ENCODE assay signal across 34 cellular contexts in the genomic region with DNA sequence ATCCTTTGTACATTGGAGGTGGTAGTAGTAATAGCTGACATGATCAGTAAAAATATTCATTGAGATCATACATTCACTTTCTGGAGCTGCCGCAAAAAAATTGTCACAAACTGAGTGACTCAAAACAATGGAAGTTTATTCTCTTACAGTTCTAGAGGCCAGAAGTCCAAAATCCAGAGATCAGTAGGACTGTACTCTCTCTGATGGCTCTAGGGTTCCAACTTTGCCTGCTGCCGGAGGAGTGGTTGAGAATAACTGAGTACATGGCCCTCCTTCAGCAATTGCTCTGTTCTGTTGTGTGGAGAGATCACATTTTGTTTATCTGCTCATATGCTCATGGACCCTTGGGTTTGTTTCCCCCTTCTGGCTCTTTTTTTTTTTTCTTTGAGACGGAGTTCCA.
"Had no signal": no experiment of that assay in that cellular context is flagged by ENCODE, and none has a peak within 500 bp of the region (broad histone marks: within the 10 kb centered on the region; RNA-seq: fewer than 3 reads in every experiment).

No MANE protein-coding gene starts in this region.

- H3K4me3 ChIP-seq: adrenal gland, body of pancreas, breast epithelium had no signal

- ATAC-seq: activated CD8-positive, alpha-beta T cell treated with anti-CD3 and anti-CD28 coated beads for 36 hours; activated naive CD4-positive, alpha-beta T cell treated with anti-CD3 and anti-CD28 coated beads, Interleukin-2, amount 50 U/mL, for 72 hours; activated T-cell treated with anti-CD3 and anti-CD28 coated beads, Interleukin-2, amount 50 U/mL, for 4 hours; activated T-cell treated with anti-CD3 and anti-CD28 coated beads, Interleukin-2, amount 50 U/mL, for 72 hours; activated T-helper 17 cell treated with anti-CD3 and anti-CD28 coated beads, Interleukin-2, amount 50 U/mL, for 72 hours; body of pancreas had no signal

- H3K27ac ChIP-seq: adrenal gland, body of pancreas, brain microvascular endothelial cell, breast epithelium, VCaP had no signal

- H3K27me3 ChIP-seq: adrenal gland, body of pancreas, brain microvascular endothelial cell, breast epithelium had no signal

- FAIRE-seq: astrocyte, TTC549 had no signal

- DNase-seq: activated B cell treated with CpG ODN at 0.5 μM for 24 hours; activated CD4-positive, alpha-beta memory T cell treated with anti-CD3 and anti-CD28 coated beads for 36 hours; activated CD4-positive, alpha-beta T cell treated with anti-CD3 and anti-CD28 coated beads for 4 hours; activated CD4-positive, alpha-beta T cell treated with anti-CD3 and anti-CD28 coated beads, Interleukin-2, amount 10 ng/mL, durations not matched to agents 24 days and 14 days; activated CD4-positive, alpha-beta T cell treated with anti-CD3 and anti-CD28 coated beads, Interleukin-2, amount 50 U/mL, for 1 hour; activated CD4-positive, alpha-beta T cell treated with anti-CD3 and anti-CD28 coated beads, Interleukin-2, amount 50 U/mL, for 4 hours; activated CD4-positive, CD25-positive, alpha-beta regulatory T cell treated with anti-CD3 and anti-CD28 coated beads, Interleukin-2, amount 50 U/mL, for 72 hours; activated CD8-positive, alpha-beta memory T cell treated with anti-CD3 and anti-CD28 coated beads, Interleukin-2, amount 50 U/mL, for 4 hours; activated CD8-positive, alpha-beta T cell treated with anti-CD3 and anti-CD28 coated beads for 36 hours; activated effector memory CD4-positive, alpha-beta T cell treated with anti-CD3 and anti-CD28 coated beads, Interleukin-2, amount 50 U/mL, for 16 hours; activated gamma-delta T cell treated with Interleukin-2 at 50 U/mL for 16 hours; activated naive CD4-positive, alpha-beta T cell; activated naive CD4-positive, alpha-beta T cell treated with anti-CD3 and anti-CD28 coated beads for 36 hours; activated naive CD4-positive, alpha-beta T cell treated with anti-CD3 and anti-CD28 coated beads, Interleukin-2, amount 50 U/mL, for 16 hours; activated naive CD8-positive, alpha-beta T cell treated with anti-CD3 and anti-CD28 coated beads for 36 hours; activated T-cell treated with anti-CD3 and anti-CD28 coated beads for 4 hours; activated T-cell treated with anti-CD3 and anti-CD28 coated beads, Interleukin-2, amount 50 U/mL, for 1 hour; activated T-cell treated with anti-CD3 and anti-CD28 coated beads, Interleukin-2, amount 50 U/mL, for 4 hours; activated T-cell treated with anti-CD3 and anti-CD28 coated beads, Interleukin-2, amount 50 U/mL, for 72 hours; adrenal gland; amniotic stem cell; aorta; body of pancreas; brain microvascular endothelial cell; central memory CD4-positive, alpha-beta T cell; T-helper 1 cell; T-helper 2 cell; T-helper 9 cell had no signal

- H3K4me1 ChIP-seq: adrenal gland, breast epithelium had no signal

- H3K36me3 ChIP-seq: adrenal gland, brain microvascular endothelial cell, breast epithelium had no signal

- H3K9me3 ChIP-seq: adrenal gland, body of pancreas, breast epithelium had no signal
